Comparison of ENCODE assay signal across 18 cellular contexts in the genomic region with DNA sequence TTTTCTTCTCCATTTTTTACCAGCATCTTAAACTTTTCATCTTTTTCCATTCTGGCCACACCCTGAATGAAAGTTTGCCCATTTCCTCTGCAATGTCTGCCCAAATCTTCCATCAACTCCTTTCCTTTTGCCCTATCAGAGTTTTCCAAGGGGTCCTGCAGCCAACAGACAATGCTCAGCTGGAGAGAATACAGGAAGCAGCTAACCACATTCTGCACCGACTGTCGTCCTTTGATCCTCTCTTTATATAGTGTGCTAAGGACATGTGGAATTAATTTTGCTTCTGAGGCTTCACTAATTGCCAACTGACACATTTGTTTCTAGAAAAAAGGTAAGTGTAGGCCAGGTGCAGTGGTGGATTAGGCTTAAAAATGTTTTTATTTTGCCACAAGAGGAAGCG. TPM values are rescaled to one million over a fixed set of nuclear protein-coding genes. Genes with fewer than 3 reads are reported as not detected.
A peak's percentile ranks its signal among the peaks of the same experiment; 100 is the strongest.
DNase-seq lines count a peak whose midpoint lies in the region; ATAC-seq, FAIRE-seq and TF ChIP-seq lines count a peak whose summit lies in the region.
"Had no signal": no experiment of that assay in that cellular context is flagged by ENCODE, and none has a peak within 500 bp of the region (broad histone marks: within the 10 kb centered on the region; RNA-seq: fewer than 3 reads in every experiment).

No MANE protein-coding gene starts in this region.

- H3K36me3 ChIP-seq in BLaER1 (no peaks in the 10 kb centered on the region), H1 (ENCODE audit: control insufficient read depth in 2 of 4, insufficient read depth in 4 of 4, low read length in 3 of 4) (no peaks in the 10 kb centered on the region), left lung (no peaks in the 10 kb centered on the region)
- H3K36me3 ChIP-seq in CD8-positive, alpha-beta memory T cell (ENCODE audit: insufficient read depth, low read length), result no peaks in the 10 kb centered on the region
- H3K36me3 ChIP-seq: HAP-1 had no signal

- no peak for ATAC-seq in stimulated activated naive B cell treated with anti-CD40 and anti-IgM and Interleukin-4, amounts not matched to agents 10 μg/mL and 1 μg/mL and 100 μg/mL, for 72 hours (replicated peaks)
- no peak for ATAC-seq in left lung
- ATAC-seq: K562 had no signal

- H3K18ac ChIP-seq in H1 (ENCODE audit: extremely low read depth, low read length), result no peak overlapping the region

- H4K20me1 ChIP-seq in BLaER1 (no peaks in the 10 kb centered on the region), H1 (replicated peaks in 1 of 2; ENCODE audit: control insufficient read depth in 1 of 2, insufficient read depth in 2 of 2, low read length in 2 of 2) (no peaks in the 10 kb centered on the region)

- H2BK5ac ChIP-seq in H1 (ENCODE audit: low read depth, low read length), result no peak overlapping the region

- H3K27ac Mint-ChIP-seq in stimulated activated naive B cell treated with anti-CD40 and anti-IgM and Interleukin-4, amounts not matched to agents 10 μg/mL and 1 μg/mL and 100 μg/mL, for 72 hours, result no peak overlapping the region
- H3K27ac Mint-ChIP-seq in CD8-positive, alpha-beta memory T cell, result no peak overlapping the region
- H3K27ac Mint-ChIP-seq: CD4-positive, CD25-positive, alpha-beta regulatory T cell; T-cell had no signal

- CTCF ChIA-PET in H1 (lab: Charles Lee; ENCODE audit: partially characterized antibody), result interaction anchor here (0.7 to 1.0 kb wide), 2 partner anchors 26 to 314 kb away, joined by 4 to 5 read pairs; no protein-coding TSS in a partner anchor
- CTCF ChIA-PET in CD8-positive, alpha-beta memory T cell (lab: Charles Lee), result no interaction called here

- H3K4me1 ChIP-seq in BLaER1 (peaks cover 11% of the 10 kb centered on the region), H1 (replicated peaks in 1 of 4; ENCODE audit: control insufficient read depth in 3 of 4, insufficient read depth in 4 of 4, low read length in 3 of 4) (no peaks in the 10 kb centered on the region), left lung (no peaks in the 10 kb centered on the region)
- H3K4me1 ChIP-seq in CD8-positive, alpha-beta memory T cell (ENCODE audit: insufficient read depth, low read length), result peaks cover 5% of the 10 kb centered on the region
- H3K4me1 ChIP-seq: HAP-1 had no signal

- no peak overlapping the region for H2AK5ac ChIP-seq in H1 (ENCODE audit: low read depth, low read length)

- H3K27me3 ChIP-seq in BLaER1, result no peaks in the 10 kb centered on the region
- no peaks in the 10 kb centered on the region; a peak in 1 of 7 replicates for H3K27me3 ChIP-seq in H1 (replicated peaks in 1 of 4; ENCODE audit: control insufficient read depth in 3 of 4, extremely low read depth in 1 of 4, insufficient read depth in 3 of 4, low read length in 3 of 4)
- peaks cover 0 to 16% of the 10 kb centered on the region in 2 donors for H3K27me3 ChIP-seq in left lung
- H3K27me3 ChIP-seq in CD8-positive, alpha-beta memory T cell (ENCODE audit: insufficient read depth, low read length, poor library complexity, severe bottlenecking), result no peaks in the 10 kb centered on the region

- no peak overlapping the region for H2BK20ac ChIP-seq in H1 (ENCODE audit: low read length)

- no peaks in the 10 kb centered on the region for H3K79me1 ChIP-seq in H1 (ENCODE audit: low read depth, low read length)

- intact Hi-C loops in left lung (cut with DNase I), result no loop called here

- peaks cover 5 to 26% of the 10 kb centered on the region in 2 donors for H3K27me3 Mint-ChIP-seq in stimulated activated naive B cell treated with anti-CD40 and anti-IgM and Interleukin-4, amounts not matched to agents 10 μg/mL and 1 μg/mL and 100 μg/mL, for 72 hours
- H3K27me3 Mint-ChIP-seq in CD8-positive, alpha-beta memory T cell, result peaks cover 8 to 80% of the 10 kb centered on the region in 2 donors

- POLR2A ChIA-PET in H1 (lab: Charles Lee; ENCODE audit: partially characterized antibody), result no interaction called here
- POLR2A ChIA-PET in CD8-positive, alpha-beta memory T cell (lab: Charles Lee), result no interaction called here

- no peak for TF ChIP-seq POLR2A in H1 (IDR thresholded peaks at IDR 0.05; ENCODE audit: control extremely low read depth in 1 of 2, low read depth in 2 of 2, low read length in 2 of 2)

- no peak overlapping the region for H4K91ac ChIP-seq in H1 (replicated peaks; ENCODE audit: insufficient read length, low read length)

- TF ChIP-seq CTCF in H1 (IDR thresholded peaks at IDR 0.05; ENCODE audit: control extremely low read depth in 1 of 3, insufficient read depth in 1 of 3, low read depth in 1 of 3, low read length in 3 of 3) (no peak), left lung (IDR thresholded peaks at IDR 0.05) (no peak)

- no peak for TF ChIP-seq RAD21 in H1 (IDR thresholded peaks at IDR 0.05 in 1 of 2, conservative IDR thresholded peaks at IDR 0.05 in 1 of 2; ENCODE audit: low read depth in 2 of 2, low read length in 2 of 2)

- no peak overlapping the region for H3K56ac ChIP-seq in H1 (replicated peaks; ENCODE audit: insufficient read length, low read depth, low read length)

- no peaks in the 10 kb centered on the region for H3K9me3 ChIP-seq in BLaER1
- no peaks in the 10 kb centered on the region for H3K9me3 ChIP-seq in H1 (ENCODE audit: insufficient read depth in 2 of 2, low read depth in 1 of 2, low read length in 1 of 2)
- no peaks in the 10 kb centered on the region for H3K9me3 ChIP-seq in left lung
- H3K9me3 ChIP-seq in CD8-positive, alpha-beta memory T cell (ENCODE audit: low read length), result no peaks in the 10 kb centered on the region
- H3K9me3 ChIP-seq: HAP-1 had no signal

- H4K5ac ChIP-seq in H1 (ENCODE audit: insufficient read length, low read depth, low read length), result no peak overlapping the region

- 87% methylated on average over 3 of the region's 3 CpGs; no CpG with 5 or more reads in 1 of the 2 experiments for WGBS in H1 (ENCODE audit: extremely low coverage in 1 of 2, insufficient coverage in 1 of 2, insufficient read length in 1 of 2, insufficient replicate concordance in 2 of 2, low coverage in 1 of 2, low lambda C conversion rate in 2 of 2, missing lambda C conversion rate in 1 of 2), 2 experiments

- no peak for FAIRE-seq in H1 (lab: Jason Lieb, UNC)
- FAIRE-seq: K562, RCC 7860 had no signal

- no peaks in the 10 kb centered on the region for H3K36me3 Mint-ChIP-seq in stimulated activated naive B cell treated with anti-CD40 and anti-IgM and Interleukin-4, amounts not matched to agents 10 μg/mL and 1 μg/mL and 100 μg/mL, for 72 hours
- H3K36me3 Mint-ChIP-seq in CD8-positive, alpha-beta memory T cell, result peaks cover 0 to 3% (median 0%) of the 10 kb centered on the region in 3 donors
- H3K36me3 Mint-ChIP-seq: CD4-positive, CD25-positive, alpha-beta regulatory T cell; T-cell had no signal

- no peak overlapping the region for H2BK15ac ChIP-seq in H1 (ENCODE audit: low read length)

- no peak for TF ChIP-seq EP300 in H1 (IDR thresholded peaks at IDR 0.05; ENCODE audit: borderline replicate concordance in 1 of 2, low read depth in 2 of 2, low read length in 2 of 2)

- H2BK12ac ChIP-seq in H1 (ENCODE audit: low read depth, low read length), result no peak overlapping the region

- peaks cover 0 to 7% of the 10 kb centered on the region in 2 donors for H3K9me3 Mint-ChIP-seq in stimulated activated naive B cell treated with anti-CD40 and anti-IgM and Interleukin-4, amounts not matched to agents 10 μg/mL and 1 μg/mL and 100 μg/mL, for 72 hours
- no peaks in the 10 kb centered on the region for H3K9me3 Mint-ChIP-seq in CD8-positive, alpha-beta memory T cell
- H3K9me3 Mint-ChIP-seq: T-cell had no signal

- H3K23me2 ChIP-seq in H1 (ENCODE audit: low read depth, low read length), result no peaks in the 10 kb centered on the region

- H3K79me2 ChIP-seq in H1 (ENCODE audit: control insufficient read depth in 1 of 2, insufficient read depth in 2 of 2, low read length in 2 of 2), result no peaks in the 10 kb centered on the region

- H3K4ac ChIP-seq in H1 (replicated peaks; ENCODE audit: insufficient read length, low read depth, low read length), result no peak overlapping the region

- H3K4me3 Mint-ChIP-seq in stimulated activated naive B cell treated with anti-CD40 and anti-IgM and Interleukin-4, amounts not matched to agents 10 μg/mL and 1 μg/mL and 100 μg/mL, for 72 hours, result no peak overlapping the region
- H3K4me3 Mint-ChIP-seq in CD8-positive, alpha-beta memory T cell, result no peak overlapping the region
- H3K4me3 Mint-ChIP-seq: T-cell had no signal

- no peak overlapping the region for H3K4me3 ChIP-seq in BLaER1
- peak overlapping the region; percentile 8; the same call in 1 of the 2 replicates for H3K4me3 ChIP-seq in Jurkat, Clone E6-1 (ENCODE audit: low read length)
- no peak overlapping the region for H3K4me3 ChIP-seq in H1 (ENCODE audit: extremely low read depth in 1 of 4, insufficient read depth in 2 of 4, low read depth in 3 of 4, low read length in 4 of 4)
- H3K4me3 ChIP-seq in left lung, result no peak overlapping the region
- H3K4me3 ChIP-seq in CD8-positive, alpha-beta memory T cell (ENCODE audit: low read length), result no peak overlapping the region
- H3K4me3 ChIP-seq: HAP-1, K562 had no signal

- DNase-seq in Jurkat, Clone E6-1 (ENCODE audit: low read depth, low spot score), result peak; percentile 94
- DNase-seq in OCI-M2 (lab: John Stamatoyannopoulos, UW; ENCODE audit: unreplicated experiment) (peak; percentile 22), H1 (ENCODE audit: low read depth in 1 of 2, low spot score in 2 of 2) (no peak), left lung (no peak), HuH-7.5 (ENCODE audit: low spot score) (no peak)
- DNase-seq in stimulated activated naive B cell treated with anti-CD40 and anti-IgM and Interleukin-4, amounts not matched to agents 10 μg/mL and 1 μg/mL and 100 μg/mL, for 72 hours, result no peak
- no peak for DNase-seq in CD8-positive, alpha-beta memory T cell
- DNase-seq: 8988T, NCI-H1417 treated with DMSO at 0.1 percent for 48 hours, NCI-H1930, NCI-H526, Right ventricle myocardium superior, T-cell had no signal

- H3K9ac ChIP-seq in BLaER1, result no peak overlapping the region
- no peak overlapping the region for H3K9ac ChIP-seq in H1 (replicated peaks in 1 of 4; ENCODE audit: extremely low read depth in 1 of 4, low read depth in 3 of 4, low read length in 3 of 4)

- no peak overlapping the region for H2BK120ac ChIP-seq in H1 (replicated peaks; ENCODE audit: low read depth, low read length)

- no peak overlapping the region for H3K27ac ChIP-seq in BLaER1
- H3K27ac ChIP-seq in H1 (ENCODE audit: low read depth, low read length), result no peak overlapping the region
- H3K27ac ChIP-seq in left lung, result no peak overlapping the region
- H3K27ac ChIP-seq in CD8-positive, alpha-beta memory T cell (ENCODE audit: low read depth, low read length), result no peak overlapping the region

- peak overlapping the region; percentile 41; the same call in 1 of the 2 replicates for H2AFZ ChIP-seq in H1 (ENCODE audit: low read length)

- H4K8ac ChIP-seq in H1 (ENCODE audit: extremely low read depth, insufficient read depth, low read length), result no peak overlapping the region

- no peaks in the 10 kb centered on the region for H3K4me1 Mint-ChIP-seq in stimulated activated naive B cell treated with anti-CD40 and anti-IgM and Interleukin-4, amounts not matched to agents 10 μg/mL and 1 μg/mL and 100 μg/mL, for 72 hours
- peaks cover 0 to 12% (median 5%) of the 10 kb centered on the region in 3 donors for H3K4me1 Mint-ChIP-seq in CD8-positive, alpha-beta memory T cell

- peak overlapping the region; percentile 68 for H3K4me2 ChIP-seq in BLaER1
- no peak overlapping the region for H3K4me2 ChIP-seq in H1 (ENCODE audit: insufficient read depth in 1 of 2, low read depth in 2 of 2, low read length in 2 of 2)

- no peak overlapping the region for H3K14ac ChIP-seq in H1 (ENCODE audit: insufficient read length)

- no peak overlapping the region for H3K23ac ChIP-seq in H1 (ENCODE audit: insufficient read length)

RNA-seq across cellular contexts. Expression of a gene that starts 50.5 kb away (rescaled TPM):
- 0.42 TPM for polyA plus RNA-seq in Jurkat, Clone E6-1 (2012; ENCODE audit: insufficient read depth, insufficient read length)
- total RNA-seq in H1 (2021; fragmentation: NEBNext Ultra II Directional; extraction: Animal tissue kit (Norgen Biotek cat#: 25700)), result 0.13 and 0.45 TPM in 2 replicates
- polyA plus RNA-seq in H1 (2011; rRNA removed), result 0.05 TPM in 1 of 2 replicates, not detected in the other
- polyA plus RNA-seq in H1 (2011; cell fraction: cytosol; rRNA removed), result not detected
- polyA plus RNA-seq in H1 (2011; cell fraction: nucleus; rRNA removed), result 0.56 TPM
- polyA plus RNA-seq in H1 (2012, experiment 1 of 2), result 0.11 TPM in 1 of 4 replicates, not detected in the others
- not detected for polyA plus RNA-seq in H1 (2012, experiment 2 of 2)
- 0.06 TPM for polyA plus RNA-seq in H1 (2013, experiment 1 of 2)
- 0.06 TPM for polyA plus RNA-seq in H1 (2013, experiment 2 of 2)
- not detected in 2 replicates for polyA minus RNA-seq in H1 (2011; rRNA and poly(A)+ RNA removed)
- polyA minus RNA-seq in H1 (2011; cell fraction: cytosol; rRNA and poly(A)+ RNA removed), result not detected
- 0.50 TPM for polyA minus RNA-seq in H1 (2011; cell fraction: nucleus; rRNA and poly(A)+ RNA removed)
- total RNA-seq in left lung, result not detected
- total RNA-seq in CD8-positive, alpha-beta memory T cell, result under 1 TPM in 1 of 2 experiments, not detected in 1; 0.16 TPM
- not detected for polyA plus RNA-seq in CD8-positive, alpha-beta memory T cell
- total RNA-seq: Right ventricle myocardium superior had no signal
- polyA plus RNA-seq: CD4-positive, CD25-positive, alpha-beta regulatory T cell had no signal

Comparison
In these comparisons a context has a peak if more than half of its experiments do, and no peak if none do; other contexts are left out.
1. DNase-seq: peak in Jurkat, Clone E6-1 (single experiment) and OCI-M2 (single experiment); none in H1 (0 of 2), stimulated activated naive B cell treated with anti-CD40 and anti-IgM and Interleukin-4, amounts not matched to agents 10 μg/mL and 1 μg/mL and 100 μg/mL, for 72 hours (single experiment), left lung (0 of 2), HuH-7.5 (single experiment) and CD8-positive, alpha-beta memory T cell (0 of 5).